In the genomic region with DNA sequence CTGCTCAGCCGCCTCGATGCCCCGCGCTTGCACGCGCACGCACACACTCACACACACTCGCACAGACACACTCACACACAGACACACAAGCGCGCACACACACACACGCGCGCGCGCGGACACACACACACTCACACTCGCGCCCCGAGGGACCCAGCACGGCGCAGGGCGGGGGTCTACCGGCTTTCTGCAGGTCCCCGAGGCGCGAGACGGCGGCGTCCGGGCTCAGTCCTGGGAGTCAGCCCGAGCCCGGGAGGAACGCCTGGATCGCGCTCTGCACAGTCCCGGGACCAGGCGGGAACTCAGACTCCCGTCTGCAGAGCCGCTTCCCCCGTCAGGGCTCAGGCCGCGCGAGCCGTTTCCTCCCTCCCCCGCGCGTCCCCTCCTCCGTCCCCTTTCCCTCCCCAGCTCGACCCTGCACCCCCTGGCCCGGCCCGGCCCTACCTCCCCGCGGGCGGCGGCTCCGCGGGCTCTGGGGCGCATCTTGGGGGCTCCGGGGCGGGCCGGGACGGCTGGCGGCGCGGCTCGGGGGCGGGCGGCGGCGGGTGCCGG, we compare ENCODE assay signal across 7 cellular contexts. TPM values are rescaled to one million over a fixed set of nuclear protein-coding genes. Genes with fewer than 3 reads are reported as not detected.
DNase-seq lines count a peak whose midpoint lies in the region; ATAC-seq and TF ChIP-seq lines count a peak whose summit lies in the region.

No MANE protein-coding gene starts in this region.

- H3K4me3 ChIP-seq in NB4 (ENCODE audit: low read depth, low read length) (no peak overlapping the region), cardiac fibroblast (replicated peaks in 1 of 2; ENCODE audit: low read depth in 2 of 2, low read length in 2 of 2) (peak overlapping the region; percentile 46 to 60)

- no peaks in the 10 kb centered on the region for H3K9me3 Mint-ChIP-seq in stimulated activated naive CD8-positive, alpha-beta T cell treated with anti-CD3 and anti-CD28 coated beads, Interleukin-15, amount 100 ng/mL, for 72 hours

- TF ChIP-seq CTCF in NB4 (IDR thresholded peaks at IDR 0.05; ENCODE audit: low read depth, low read length) (no peak), cardiac fibroblast (IDR thresholded peaks at IDR 0.05; ENCODE audit: low read depth, low read length) (no peak)

- peaks cover 85% of the 10 kb centered on the region for H3K27me3 Mint-ChIP-seq in stimulated activated naive CD8-positive, alpha-beta T cell treated with anti-CD3 and anti-CD28 coated beads, Interleukin-15, amount 100 ng/mL, for 72 hours

- H3K27ac ChIP-seq in layer of hippocampus (ENCODE audit: low read depth, low read length): peak overlapping the region; percentile 38

- peak; percentile 53 for DNase-seq in EL
- DNase-seq in NB4 (ENCODE audit: low read depth): peak; percentile 17
- DNase-seq in cardiac fibroblast (ENCODE audit: low read depth in 2 of 2): peak in 1 of 2 donors; percentile 52
- peak in 1 of 2 donors; percentile 10 for DNase-seq in stimulated activated naive CD8-positive, alpha-beta T cell treated with anti-CD3 and anti-CD28 coated beads, Interleukin-15, amount 100 ng/mL, for 72 hours
- DNase-seq in A172 (ENCODE audit: low spot score): no peak

- H3K4me1 Mint-ChIP-seq in stimulated activated naive CD8-positive, alpha-beta T cell treated with anti-CD3 and anti-CD28 coated beads, Interleukin-15, amount 100 ng/mL, for 72 hours: peaks cover 20% of the 10 kb centered on the region

- H3K27ac Mint-ChIP-seq in stimulated activated naive CD8-positive, alpha-beta T cell treated with anti-CD3 and anti-CD28 coated beads, Interleukin-15, amount 100 ng/mL, for 72 hours: no peak overlapping the region

- H3K27me3 ChIP-seq in layer of hippocampus (ENCODE audit: control insufficient read depth, insufficient read depth, low read length): peaks cover 2% of the 10 kb centered on the region

- H3K4me3 Mint-ChIP-seq in stimulated activated naive CD8-positive, alpha-beta T cell treated with anti-CD3 and anti-CD28 coated beads, Interleukin-15, amount 100 ng/mL, for 72 hours: peak overlapping the region; percentile 84 to 85

- no peak for TF ChIP-seq POLR2A in NB4 (IDR thresholded peaks at IDR 0.05; ENCODE audit: extremely low read depth, insufficient read length)

- peak; percentile 65 for ATAC-seq in stimulated activated naive CD8-positive, alpha-beta T cell treated with anti-CD3 and anti-CD28 coated beads, Interleukin-15, amount 100 ng/mL, for 72 hours
- ATAC-seq in GM19351 (IDR thresholded peaks at IDR 0.05; ENCODE audit: unreplicated experiment): no peak

RNA-seq across cellular contexts. Expression of a gene that starts 0.5 kb away (rescaled TPM):
- 3.3 and 5.8 TPM in 2 replicates for total RNA-seq in A172 (2014; rRNA removed; shearing (Covaris generic))

RNA-seq across cellular contexts. Expression of a gene that starts 32.6 kb away (rescaled TPM):
- total RNA-seq in A172 (2014; rRNA removed; shearing (Covaris generic)): 34.8 and 42.4 TPM in 2 replicates

RNA-seq across cellular contexts. Expression of a gene that starts 56.4 kb away (rescaled TPM):
- total RNA-seq in A172 (2014; rRNA removed; shearing (Covaris generic)): 227 and 304 TPM in 2 replicates
